In genomic region chr2:25805987-25806386, GRCh38 we compare ENCODE assay signal across 25 cellular contexts.
"Had no signal": no experiment of that assay in that cellular context is flagged by ENCODE, and none has a peak within 500 bp of the region (broad histone marks: within the 10 kb centered on the region; RNA-seq: fewer than 3 reads in every experiment).

No MANE protein-coding gene starts in this region.

- H3K9me3 Mint-ChIP-seq: activated CD4-positive, alpha-beta memory T cell treated with anti-CD3 and anti-CD28 coated beads for 36 hours; nephron had no signal

- H3K9me3 ChIP-seq: breast epithelium, esophagus squamous epithelium, gastrocnemius medialis, neutrophil, ovary, prostate gland, spleen, thyroid gland, upper lobe of right lung had no signal

- DNase-seq: activated CD4-positive, alpha-beta memory T cell treated with anti-CD3 and anti-CD28 coated beads for 36 hours; activated CD4-positive, alpha-beta T cell treated with anti-CD3 and anti-CD28 coated beads for 1 hour; activated gamma-delta T cell treated with Interleukin-2 at 50 U/mL for 16 hours; amniotic stem cell; cerebellar nuclear complex; esophagus squamous epithelium; gastrocnemius medialis; hypothalamus; islet precursor cell; left cardiac atrium; midbrain; ovary; spleen; stimulated activated CD4-positive, alpha-beta T cell treated with anti-CD3 and anti-CD28 coated beads, Interleukin-4, amount 100 ng/mL, for 24 hours; stimulated activated naive CD8-positive, alpha-beta T cell treated with anti-CD3 and anti-CD28 coated beads, Interleukin-15, Interleukin-2, amounts not matched to agents 100 U/mL and 50 U/mL, for 24 hours; substantia nigra; T-helper 9 cell; thyroid gland; upper lobe of right lung had no signal

- H3K27me3 Mint-ChIP-seq: activated CD4-positive, alpha-beta memory T cell treated with anti-CD3 and anti-CD28 coated beads for 36 hours; activated naive CD8-positive, alpha-beta T cell had no signal

- H3K4me3 Mint-ChIP-seq: activated CD4-positive, alpha-beta memory T cell treated with anti-CD3 and anti-CD28 coated beads for 36 hours; activated naive CD8-positive, alpha-beta T cell; nephron had no signal

- H3K4me3 ChIP-seq: breast epithelium, coronary artery, esophagus squamous epithelium, gastrocnemius medialis, ovary, prostate gland, spleen, thyroid gland, upper lobe of right lung had no signal

- H3K4me1 Mint-ChIP-seq: nephron had no signal

- H3K27ac ChIP-seq: breast epithelium, coronary artery, esophagus squamous epithelium, gastrocnemius medialis, neutrophil, ovary, prostate gland, spleen, thyroid gland, upper lobe of right lung had no signal

- H3K4me1 ChIP-seq: breast epithelium, esophagus squamous epithelium, gastrocnemius medialis, prostate gland, thyroid gland, upper lobe of right lung had no signal

- ATAC-seq: gastrocnemius medialis; left cardiac atrium; stimulated activated naive CD8-positive, alpha-beta T cell treated with anti-CD3 and anti-CD28 coated beads, Interleukin-15, Interleukin-2, amounts not matched to agents 100 U/mL and 50 U/mL, for 24 hours; upper lobe of right lung had no signal

- H3K27me3 ChIP-seq: breast epithelium, esophagus squamous epithelium, gastrocnemius medialis, neutrophil, ovary, spleen, thyroid gland, upper lobe of right lung had no signal

- H3K36me3 ChIP-seq: breast epithelium, ovary had no signal

- H3K27ac Mint-ChIP-seq: activated CD4-positive, alpha-beta memory T cell treated with anti-CD3 and anti-CD28 coated beads for 36 hours; nephron had no signal
